Comparison of ENCODE assay signal across 7 cellular contexts in genomic region chr6:52663935-52664184, GRCh38. TPM values are rescaled to one million over a fixed set of nuclear protein-coding genes. Genes with fewer than 3 reads are reported as not detected.
DNase-seq lines count a peak whose midpoint lies in the region; ATAC-seq, FAIRE-seq and TF ChIP-seq lines count a peak whose summit lies in the region.

No MANE protein-coding gene starts in this region.

- no peak for FAIRE-seq in bronchial epithelial cell (lab: Jason Lieb, UNC)

- no peak overlapping the region; the same call in 1 of the 2 replicates for H3K27ac ChIP-seq in HUES64 (ENCODE audit: low read depth, low read length)
- H3K27ac ChIP-seq in mesendoderm (ENCODE audit: low read depth, low read length): no peak overlapping the region
- peak overlapping the region; percentile 44 to 88 (median 74) for H3K27ac ChIP-seq in upper lobe of left lung

- H3K79me1 ChIP-seq in mesendoderm (ENCODE audit: low read length): peaks cover 14% of the 10 kb centered on the region

- TF ChIP-seq EP300 in upper lobe of left lung (IDR thresholded peaks at IDR 0.05): no peak

- DNase-seq in bronchial epithelial cell (ENCODE audit: low read depth): no peak
- DNase-seq in mesendoderm: no peak
- DNase-seq in upper lobe of left lung: peak in 1 of 2 donors; percentile 90
- DNase-seq in LoVo (ENCODE audit: low spot score): no peak
- DNase-seq in HT-29 (ENCODE audit: low spot score): no peak

- H3K4me1 ChIP-seq in HUES64 (ENCODE audit: insufficient read depth, low read length) (peaks cover 10% of the 10 kb centered on the region), mesendoderm (ENCODE audit: control insufficient read depth, low read depth, low read length) (peaks cover 11% of the 10 kb centered on the region), upper lobe of left lung (peaks cover 5 to 28% (median 16%) of the 10 kb centered on the region in 4 donors)

- no peak overlapping the region for H2AK5ac ChIP-seq in mesendoderm (ENCODE audit: low read length)

- peaks cover 9% of the 10 kb centered on the region for H3K79me2 ChIP-seq in mesendoderm (ENCODE audit: control insufficient read depth, insufficient read depth, low read length)

- H4K8ac ChIP-seq in mesendoderm (ENCODE audit: low read depth, low read length): no peak overlapping the region

- no peak for ATAC-seq in upper lobe of left lung (ENCODE audit: low FRiP score in 2 of 2)
- ATAC-seq in HG03521 (IDR thresholded peaks at IDR 0.05; ENCODE audit: unreplicated experiment): no peak

- peak overlapping the region; percentile 86 for H3K56ac ChIP-seq in mesendoderm (ENCODE audit: low read length)

- H3K4ac ChIP-seq in mesendoderm (ENCODE audit: low read depth, low read length): no peak overlapping the region

- no peak overlapping the region for H2BK120ac ChIP-seq in mesendoderm (ENCODE audit: low read depth, low read length)

- no peak overlapping the region for H2BK5ac ChIP-seq in mesendoderm (ENCODE audit: low read length)

- no peak overlapping the region for H3K18ac ChIP-seq in mesendoderm (ENCODE audit: low read length)

- peak overlapping the region; percentile 72 for H3K4me2 ChIP-seq in mesendoderm (ENCODE audit: low read length)

- H3K4me3 ChIP-seq in HUES64 (ENCODE audit: low read length) (peak overlapping the region; percentile 84), bronchial epithelial cell (ENCODE audit: low read depth, low read length) (peak overlapping the region; percentile 63), mesendoderm (ENCODE audit: low read length) (peak overlapping the region; percentile 30), upper lobe of left lung (peak overlapping the region; percentile 64 to 81 (median 73))

- H3K23ac ChIP-seq in mesendoderm (ENCODE audit: low read length): no peak overlapping the region

- H3K9me3 ChIP-seq in HUES64 (ENCODE audit: insufficient read depth, low read depth, low read length) (no peaks in the 10 kb centered on the region), upper lobe of left lung (no peaks in the 10 kb centered on the region)

- peaks cover 11% of the 10 kb centered on the region for H3K27me3 ChIP-seq in HUES64 (ENCODE audit: insufficient read depth, low read length)
- H3K27me3 ChIP-seq in bronchial epithelial cell (ENCODE audit: control insufficient read depth, insufficient read depth, low read length): no peaks in the 10 kb centered on the region
- no peaks in the 10 kb centered on the region for H3K27me3 ChIP-seq in mesendoderm (ENCODE audit: insufficient read depth, low read length, poor library complexity)
- no peaks in the 10 kb centered on the region for H3K27me3 ChIP-seq in upper lobe of left lung

- WGBS in HUES64: 0% methylated on average over 10 of the region's 11 CpGs
- no CpG with 5 or more reads among the region's 11 CpGs for WGBS in mesendoderm (ENCODE audit: extremely low coverage, insufficient coverage, low lambda C conversion rate)
- 1% methylated on average over 11 of the region's 11 CpGs for WGBS in upper lobe of left lung, 2 donors

- H3K9ac ChIP-seq in HUES64 (ENCODE audit: low read depth, low read length) (peak overlapping the region; percentile 73), mesendoderm (ENCODE audit: low read length) (peak overlapping the region; percentile 79)

- H2BK15ac ChIP-seq in mesendoderm (replicated peaks; ENCODE audit: low read depth): no peak overlapping the region

- no peak for TF ChIP-seq POLR2A in upper lobe of left lung (IDR thresholded peaks at IDR 0.05)

- no peak for TF ChIP-seq CTCF in bronchial epithelial cell (IDR thresholded peaks at IDR 0.05; ENCODE audit: insufficient read depth, low read length, severe bottlenecking)
- no peak for TF ChIP-seq CTCF in upper lobe of left lung (IDR thresholded peaks at IDR 0.05)

- no peak overlapping the region for H4K5ac ChIP-seq in mesendoderm (ENCODE audit: low read length)

- peaks cover 14% of the 10 kb centered on the region for H3K36me3 ChIP-seq in HUES64 (ENCODE audit: insufficient read depth, low read length)
- no peaks in the 10 kb centered on the region for H3K36me3 ChIP-seq in bronchial epithelial cell (ENCODE audit: control insufficient read depth, insufficient read depth, low read length)
- no peaks in the 10 kb centered on the region for H3K36me3 ChIP-seq in mesendoderm (ENCODE audit: control insufficient read depth, insufficient read depth, low read length)
- no peaks in the 10 kb centered on the region for H3K36me3 ChIP-seq in upper lobe of left lung

RNA-seq across cellular contexts. Expression of gene TMEM14A, which starts 7.1 kb away (rescaled TPM):
- polyA plus RNA-seq in HUES64 (2013, experiment 1 of 2): 12.8 TPM
- 15.6 TPM for polyA plus RNA-seq in HUES64 (2013, experiment 2 of 2)
- 20.1 and 22.6 TPM in 2 replicates for total RNA-seq in bronchial epithelial cell
- polyA plus RNA-seq in mesendoderm (2013, experiment 1 of 2): 9.3 TPM
- polyA plus RNA-seq in mesendoderm (2013, experiment 2 of 2): 9.7 TPM
- 10 to 100 TPM in 4 of 6 donors, 1 to 10 TPM in 1, not detected in 1; 8.7 to 25.3 (median 14.3) TPM for total RNA-seq in upper lobe of left lung
- 26.9 and 29.3 TPM in 2 replicates for total RNA-seq in HT-29 (2014; rRNA removed; shearing (Covaris generic))

Comparison
In these comparisons a context has a peak if more than half of its experiments do, and no peak if none do; other contexts are left out.
1. H3K27ac ChIP-seq: peak in upper lobe of left lung (4 of 4); none in HUES64 (single experiment) and mesendoderm (single experiment).
2. H3K4me3 ChIP-seq: peak in every context shown above with its lines; median percentile 84 in HUES64; 73 in upper lobe of left lung; 63 in bronchial epithelial cell; 30 in mesendoderm.